In genomic region chr2:76953733-76954347, GRCh38 we compare ENCODE assay signal across 8 cellular contexts.
DNase-seq lines count a peak whose midpoint lies in the region; ATAC-seq and TF ChIP-seq lines count a peak whose summit lies in the region.

No MANE protein-coding gene starts in this region.

- no peaks in the 10 kb centered on the region for H3K36me3 ChIP-seq in HEK293 (ENCODE audit: control insufficient read depth in 2 of 2, insufficient read depth in 1 of 2, low read length in 2 of 2)
- H3K36me3 ChIP-seq in stomach, result no peaks in the 10 kb centered on the region

- intact Hi-C loops in left cardiac atrium (cut with DNase I), result no loop called here
- intact Hi-C loops in stomach (cut with DNase I; ENCODE audit: low total_unique reads), result no loop called here

- H3K27me3 ChIP-seq in stomach, result no peaks in the 10 kb centered on the region

- peak; percentile 20; the same call in 1 of the 2 replicates for TF ChIP-seq CTCF in HEK293 (tag by site-specific recombination; IDR thresholded peaks at IDR 0.05)
- TF ChIP-seq CTCF in stomach (IDR thresholded peaks at IDR 0.05), result peak in 5 of 7 experiments; percentile 43 to 66 (median 54)

- peak; percentile 38 to 52 for ATAC-seq in left cardiac atrium

- CTCF ChIA-PET in HEK293 (lab: Yijun Ruan, JAX), result interaction anchor here (0.6 to 1.4 kb wide), 10 partner anchors 9 to 1908 kb away, joined by 3 to 9 read pairs (median 3); no protein-coding TSS in a partner anchor

- H3K9me3 ChIP-seq in HEK293 (ENCODE audit: control insufficient read depth, insufficient read depth, low read depth, low read length) (no peaks in the 10 kb centered on the region), stomach (no peaks in the 10 kb centered on the region)

- H3K4me3 ChIP-seq in HEK293 (ENCODE audit: low read depth, low read length) (no peak overlapping the region), stomach (no peak overlapping the region)

- WGBS in stomach, 5 donors, result 57 to 64% (median 62%) methylated on average over 3 of the region's 3 CpGs

- no peak for TF ChIP-seq EP300 in stomach (IDR thresholded peaks at IDR 0.05)

- POLR2A ChIA-PET in HEK293 (lab: Yijun Ruan, JAX), result no interaction called here

- TF ChIP-seq POLR2A in stomach (IDR thresholded peaks at IDR 0.05), result no peak

- H3K27ac ChIP-seq in HEK293 (ENCODE audit: extremely low read depth, low read depth, low read length) (no peak overlapping the region), stomach (no peak overlapping the region)

- H3K4me1 ChIP-seq in HEK293 (ENCODE audit: control insufficient read depth, insufficient read depth, low read length) (no peaks in the 10 kb centered on the region), stomach (no peaks in the 10 kb centered on the region)

- DNase-seq in ELF-1 (ENCODE audit: low read depth, low spot score), result peak; percentile 73
- DNase-seq in NCI-H1092 treated with DMSO at 0.1 percent for 48 hours (lab: John Stamatoyannopoulos, UW), result peak; percentile 59
- DNase-seq in SKM-1 (lab: John Stamatoyannopoulos, UW; ENCODE audit: unreplicated experiment), result peak; percentile 28
- no peak for DNase-seq in left cardiac atrium
- no peak for DNase-seq in stomach
- DNase-seq in activated naive CD4-positive, alpha-beta T cell (lab: John Stamatoyannopoulos, UW), result no peak
- DNase-seq in effector CD4-positive, alpha-beta T cell, result no peak

TF ChIP-seq in HEK293, 187 proteins besides CTCF, POLR2A, EP300 and RAD21:
- TF ChIP-seq ZNF280C (tag by site-specific recombination; IDR thresholded peaks at IDR 0.05), result no peak
- peak; percentile 59 for TF ChIP-seq ZNF654 (tag by site-specific recombination; IDR thresholded peaks at IDR 0.05; ENCODE audit: low read depth)
- TF ChIP-seq ZNF239 (tag by site-specific recombination; IDR thresholded peaks at IDR 0.05), result no peak
- no peak for TF ChIP-seq ZNF138 (tag by site-specific recombination; IDR thresholded peaks at IDR 0.05; ENCODE audit: borderline replicate concordance)

Comparison
In these comparisons a context has a peak if more than half of its experiments do, and no peak if none do; other contexts are left out.
1. DNase-seq: peak in ELF-1 (single experiment), NCI-H1092 treated with DMSO at 0.1 percent for 48 hours (single experiment) and SKM-1 (single experiment); none in left cardiac atrium (single experiment), stomach (single experiment), activated naive CD4-positive, alpha-beta T cell (0 of 4) and effector CD4-positive, alpha-beta T cell (single experiment).